ENCODE assay signal across 16 cellular contexts in genomic region chr1:57966751-57967406, GRCh38.
A peak's percentile ranks its signal among the peaks of the same experiment; 100 is the strongest.
DNase-seq lines count a peak whose midpoint lies in the region; ATAC-seq and TF ChIP-seq lines count a peak whose summit lies in the region.
"Had no signal": no experiment of that assay in that cellular context is flagged by ENCODE, and none has a peak within 500 bp of the region (broad histone marks: within the 10 kb centered on the region; RNA-seq: fewer than 3 reads in every experiment).

No MANE protein-coding gene starts in this region.

- H3K36me3 Mint-ChIP-seq in GM23338 (ENCODE audit: low read depth), result no peaks in the 10 kb centered on the region
- no peaks in the 10 kb centered on the region for H3K36me3 Mint-ChIP-seq in endodermal cell (ENCODE audit: low read depth)
- no peaks in the 10 kb centered on the region for H3K36me3 Mint-ChIP-seq in neural progenitor cell
- H3K36me3 Mint-ChIP-seq: CD8-positive, alpha-beta T cell; mesothelial cell of epicardium had no signal

- no peak overlapping the region for H3K14ac ChIP-seq in mesenchymal stem cell (ENCODE audit: low read length in 2 of 2)

- intact Hi-C loops in esophagus squamous epithelium (cut with DNase I), result no loop called here

- peak; percentile 85 for DNase-seq in GM23338 (ENCODE audit: low spot score)
- peak; percentile 10 for DNase-seq in OCI-M1 (lab: John Stamatoyannopoulos, UW)
- peak; percentile 92 for DNase-seq in endodermal cell
- DNase-seq in neural progenitor cell (ENCODE audit: low spot score), result peak; percentile 73
- DNase-seq in mesenchymal stem cell, result no peak
- no peak for DNase-seq in esophagus squamous epithelium (lab: John Stamatoyannopoulos, UW)
- DNase-seq: activated CD4-positive, alpha-beta T cell treated with anti-CD3 and anti-CD28 coated beads for 36 hours; body of pancreas; CD8-positive, alpha-beta T cell; Kasumi-1; NCI-H2029 treated with DMSO at 0.1 percent for 48 hours; NK-92 treated with Interleukin-12 subunit alpha and Interleukin-12 subunit beta, amount 100 ng/mL, for 24 hours; stimulated activated CD4-positive, alpha-beta T cell treated with anti-CD3 and anti-CD28 coated beads, Interleukin-15, amount 100 ng/mL, for 24 hours had no signal

- H3K4me2 ChIP-seq in GM23338, result no peak overlapping the region
- H3K4me2 ChIP-seq in neural progenitor cell, result no peak overlapping the region
- no peak overlapping the region for H3K4me2 ChIP-seq in mesenchymal stem cell (ENCODE audit: low read length, poor library complexity, severe bottlenecking)

- no peaks in the 10 kb centered on the region for H4K20me1 ChIP-seq in GM23338 (replicated peaks; ENCODE audit: insufficient read depth)
- peaks cover 9% of the 10 kb centered on the region for H4K20me1 ChIP-seq in neural progenitor cell (ENCODE audit: low read depth)

- H4K8ac ChIP-seq in mesenchymal stem cell (ENCODE audit: low read length), result no peak overlapping the region

- no peaks in the 10 kb centered on the region for H3K27me3 ChIP-seq in GM23338 (ENCODE audit: insufficient read depth)
- H3K27me3 ChIP-seq in endodermal cell (ENCODE audit: control insufficient read depth, insufficient read depth, low read length, poor library complexity, severe bottlenecking), result no peaks in the 10 kb centered on the region
- no peaks in the 10 kb centered on the region for H3K27me3 ChIP-seq in neural progenitor cell
- no peaks in the 10 kb centered on the region for H3K27me3 ChIP-seq in mesenchymal stem cell (ENCODE audit: control insufficient read depth in 1 of 2, insufficient read depth in 1 of 2, low read length in 2 of 2)
- H3K27me3 ChIP-seq in esophagus squamous epithelium, result no peaks in the 10 kb centered on the region
- H3K27me3 ChIP-seq: body of pancreas had no signal

- ATAC-seq in GM23338, result peak; percentile 100
- no peak for ATAC-seq in HG02571 (IDR thresholded peaks at IDR 0.05; ENCODE audit: unreplicated experiment)
- ATAC-seq: activated CD4-positive, alpha-beta T cell treated with anti-CD3 and anti-CD28 coated beads for 36 hours; body of pancreas; CD8-positive, alpha-beta T cell had no signal

- H3K9me3 ChIP-seq in endodermal cell (ENCODE audit: control insufficient read depth, low read length) (no peaks in the 10 kb centered on the region), neural progenitor cell (ENCODE audit: low read depth) (no peaks in the 10 kb centered on the region), mesenchymal stem cell (ENCODE audit: control insufficient read depth, low read length) (no peaks in the 10 kb centered on the region), esophagus squamous epithelium (no peaks in the 10 kb centered on the region)
- H3K9me3 ChIP-seq: body of pancreas, thoracic aorta had no signal

- H3F3A ChIP-seq in GM23338 (replicated peaks; ENCODE audit: low read depth), result no peaks in the 10 kb centered on the region
- no peaks in the 10 kb centered on the region for H3F3A ChIP-seq in neural progenitor cell (ENCODE audit: low read depth)

- H3K79me1 ChIP-seq in mesenchymal stem cell (replicated peaks; ENCODE audit: low read length, poor library complexity, severe bottlenecking), result no peaks in the 10 kb centered on the region

- H3K4me1 ChIP-seq in GM23338 (ENCODE audit: insufficient read depth), result peaks cover 31% of the 10 kb centered on the region
- H3K4me1 ChIP-seq in endodermal cell (ENCODE audit: control insufficient read depth, insufficient read depth, low read length), result peaks cover 6% of the 10 kb centered on the region
- H3K4me1 ChIP-seq in neural progenitor cell, result no peaks in the 10 kb centered on the region
- H3K4me1 ChIP-seq in mesenchymal stem cell (ENCODE audit: control insufficient read depth, insufficient read depth, low read depth, low read length), result no peaks in the 10 kb centered on the region
- no peaks in the 10 kb centered on the region for H3K4me1 ChIP-seq in esophagus squamous epithelium
- H3K4me1 ChIP-seq: body of pancreas had no signal

- H2AK5ac ChIP-seq in mesenchymal stem cell (ENCODE audit: low read length, severe bottlenecking), result no peak overlapping the region

- H3K79me2 ChIP-seq in GM23338 (replicated peaks; ENCODE audit: insufficient read depth), result no peaks in the 10 kb centered on the region
- no peaks in the 10 kb centered on the region for H3K79me2 ChIP-seq in neural progenitor cell (ENCODE audit: low read depth)

- H3K23ac ChIP-seq in mesenchymal stem cell (ENCODE audit: low read length in 2 of 2), result no peak overlapping the region

- no peak overlapping the region for H3K27ac ChIP-seq in GM23338 (ENCODE audit: low read depth)
- H3K27ac ChIP-seq in endodermal cell (ENCODE audit: low read depth, low read length), result no peak overlapping the region
- no peak overlapping the region for H3K27ac ChIP-seq in neural progenitor cell
- H3K27ac ChIP-seq in mesenchymal stem cell (ENCODE audit: low read length, poor library complexity, severe bottlenecking), result no peak overlapping the region
- no peak overlapping the region for H3K27ac ChIP-seq in esophagus squamous epithelium
- H3K27ac ChIP-seq: body of pancreas, thoracic aorta had no signal

- H2BK15ac ChIP-seq in mesenchymal stem cell (ENCODE audit: low read depth, poor library complexity, severe bottlenecking), result no peak overlapping the region

- no peak overlapping the region for H3K4me3 Mint-ChIP-seq in GM23338
- H3K4me3 Mint-ChIP-seq in endodermal cell, result no peak overlapping the region
- no peak overlapping the region for H3K4me3 Mint-ChIP-seq in neural progenitor cell
- H3K4me3 Mint-ChIP-seq: activated CD4-positive, alpha-beta T cell treated with anti-CD3 and anti-CD28 coated beads for 36 hours; CD8-positive, alpha-beta T cell; mesothelial cell of epicardium had no signal

- no peak overlapping the region for H2BK12ac ChIP-seq in mesenchymal stem cell (ENCODE audit: low read length in 2 of 2)

- H3K9ac ChIP-seq in endodermal cell (ENCODE audit: extremely low read depth, low read length, poor library complexity, severe bottlenecking), result no peak overlapping the region
- no peak overlapping the region for H3K9ac ChIP-seq in neural progenitor cell
- no peak overlapping the region for H3K9ac ChIP-seq in mesenchymal stem cell (ENCODE audit: low read length)

- H2AFZ ChIP-seq in GM23338, result no peak overlapping the region
- H2AFZ ChIP-seq in neural progenitor cell (replicated peaks), result no peak overlapping the region
- H2AFZ ChIP-seq in mesenchymal stem cell (ENCODE audit: low read depth, low read length), result no peak overlapping the region

- H3K9me3 Mint-ChIP-seq in GM23338 (no peaks in the 10 kb centered on the region), endodermal cell (no peaks in the 10 kb centered on the region), neural progenitor cell (no peaks in the 10 kb centered on the region)
- H3K9me3 Mint-ChIP-seq: CD8-positive, alpha-beta T cell; mesothelial cell of epicardium had no signal

- H3K36me3 ChIP-seq in GM23338 (ENCODE audit: insufficient read depth), result no peaks in the 10 kb centered on the region
- H3K36me3 ChIP-seq in endodermal cell (ENCODE audit: control insufficient read depth, insufficient read depth, low read length), result no peaks in the 10 kb centered on the region
- no peaks in the 10 kb centered on the region for H3K36me3 ChIP-seq in neural progenitor cell
- H3K36me3 ChIP-seq in mesenchymal stem cell (ENCODE audit: control insufficient read depth in 1 of 2, insufficient read depth in 2 of 2, low read depth in 1 of 2, low read length in 2 of 2), result no peaks in the 10 kb centered on the region
- no peaks in the 10 kb centered on the region for H3K36me3 ChIP-seq in esophagus squamous epithelium
- H3K36me3 ChIP-seq: thoracic aorta had no signal

- H3K27ac Mint-ChIP-seq in GM23338 (no peak overlapping the region), endodermal cell (no peak overlapping the region), neural progenitor cell (no peak overlapping the region)
- H3K27ac Mint-ChIP-seq: activated CD4-positive, alpha-beta T cell treated with anti-CD3 and anti-CD28 coated beads for 36 hours; CD8-positive, alpha-beta T cell; mesothelial cell of epicardium had no signal

- no peak overlapping the region for H4K91ac ChIP-seq in mesenchymal stem cell (ENCODE audit: low read length)

- no peaks in the 10 kb centered on the region for H3K27me3 Mint-ChIP-seq in GM23338 (ENCODE audit: insufficient read depth, low read depth, poor library complexity)
- no peaks in the 10 kb centered on the region for H3K27me3 Mint-ChIP-seq in endodermal cell (ENCODE audit: insufficient read depth)
- no peaks in the 10 kb centered on the region for H3K27me3 Mint-ChIP-seq in neural progenitor cell (ENCODE audit: insufficient read depth, low read depth)

- 64 to 65% methylated on average over 3 of the region's 3 CpGs for WGBS in endodermal cell (ENCODE audit: insufficient coverage in 1 of 2, insufficient read length in 1 of 2), 2 experiments
- 40% methylated on average over 3 of the region's 3 CpGs for WGBS in mesenchymal stem cell
- WGBS in esophagus squamous epithelium, 2 donors, result 30 to 54% methylated on average over 3 of the region's 3 CpGs

- no peak overlapping the region for H2BK5ac ChIP-seq in mesenchymal stem cell (ENCODE audit: low read depth, low read length, poor library complexity, severe bottlenecking)

- H3K4me1 Mint-ChIP-seq in GM23338, result peaks cover 37% of the 10 kb centered on the region
- H3K4me1 Mint-ChIP-seq in endodermal cell, result peaks cover 11% of the 10 kb centered on the region
- peaks cover 8% of the 10 kb centered on the region for H3K4me1 Mint-ChIP-seq in neural progenitor cell
- H3K4me1 Mint-ChIP-seq: activated CD4-positive, alpha-beta T cell treated with anti-CD3 and anti-CD28 coated beads for 36 hours; mesothelial cell of epicardium had no signal

- no peak for TF ChIP-seq POLR2A in esophagus squamous epithelium (IDR thresholded peaks at IDR 0.05)

- no peaks in the 10 kb centered on the region; the same call in 1 of the 2 replicates for H3K9me2 ChIP-seq in GM23338 (ENCODE audit: insufficient read depth)

- H3K4me3 ChIP-seq in GM23338, result no peak overlapping the region
- H3K4me3 ChIP-seq in endodermal cell (ENCODE audit: low read length), result no peak overlapping the region
- no peak overlapping the region for H3K4me3 ChIP-seq in neural progenitor cell
- no peak overlapping the region for H3K4me3 ChIP-seq in mesenchymal stem cell (ENCODE audit: insufficient read depth in 1 of 2, low read depth in 1 of 2, low read length in 2 of 2)
- no peak overlapping the region for H3K4me3 ChIP-seq in esophagus squamous epithelium
- H3K4me3 ChIP-seq: body of pancreas, thoracic aorta had no signal

- H3K18ac ChIP-seq in mesenchymal stem cell (ENCODE audit: low read depth in 1 of 2, low read length in 2 of 2), result no peak overlapping the region

- no peak overlapping the region for H3K4ac ChIP-seq in mesenchymal stem cell (ENCODE audit: low read depth in 1 of 2, low read length in 2 of 2)

- no peak overlapping the region for H2BK120ac ChIP-seq in mesenchymal stem cell (ENCODE audit: low read depth, low read length)

- TF ChIP-seq CTCF in GM23338 (conservative IDR thresholded peaks at IDR 0.05; ENCODE audit: low read depth in 2 of 2) (no peak), endodermal cell (conservative IDR thresholded peaks at IDR 0.05) (no peak), neural progenitor cell (IDR thresholded peaks at IDR 0.05) (no peak), esophagus squamous epithelium (IDR thresholded peaks at IDR 0.05) (no peak)

TF ChIP-seq in GM23338, 12 proteins besides CTCF, POLR2A, EP300 and RAD21 (continues in another document):
- no peak for TF ChIP-seq STAT1 (IDR thresholded peaks at IDR 0.05; ENCODE audit: unreplicated experiment)

Comparison
In these comparisons a context has a peak if more than half of its experiments do, and no peak if none do; other contexts are left out.
1. DNase-seq: peak in GM23338 (single experiment), OCI-M1 (single experiment), endodermal cell (single experiment) and neural progenitor cell (single experiment); none in mesenchymal stem cell (single experiment) and esophagus squamous epithelium (single experiment).